Comparison of ENCODE assay signal across 28 cellular contexts in the genomic region with DNA sequence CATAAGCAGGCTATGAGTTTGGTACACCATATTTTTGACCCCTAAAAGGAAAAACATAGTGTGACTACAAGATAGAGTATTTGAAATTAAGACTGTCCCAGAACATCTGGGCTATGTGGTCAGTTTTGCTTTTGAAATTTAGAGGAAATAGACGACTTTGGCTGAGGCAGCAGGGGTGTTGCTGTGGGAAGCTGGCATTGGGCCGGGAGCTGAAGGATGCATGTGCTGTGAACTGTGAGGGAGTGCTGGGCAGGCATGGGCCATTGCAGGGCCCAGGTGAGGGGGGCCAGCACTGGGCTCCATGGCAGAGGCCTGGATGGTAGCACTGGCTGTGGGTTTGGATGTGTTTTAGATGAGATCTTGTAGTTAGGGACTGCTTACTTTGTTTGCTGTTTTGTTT.
A peak's percentile ranks its signal among the peaks of the same experiment; 100 is the strongest.
DNase-seq lines count a peak whose midpoint lies in the region; ATAC-seq, FAIRE-seq and TF ChIP-seq lines count a peak whose summit lies in the region.
"Had no signal": no experiment of that assay in that cellular context is flagged by ENCODE, and none has a peak within 500 bp of the region (broad histone marks: within the 10 kb centered on the region; RNA-seq: fewer than 3 reads in every experiment).

No MANE protein-coding gene starts in this region.

- no peaks in the 10 kb centered on the region for H3K36me3 Mint-ChIP-seq in activated naive CD4-positive, alpha-beta T cell treated with anti-CD3 and anti-CD28 coated beads for 36 hours (ENCODE audit: low read depth)
- no peaks in the 10 kb centered on the region for H3K36me3 Mint-ChIP-seq in natural killer cell
- H3K36me3 Mint-ChIP-seq: activated CD8-positive, alpha-beta memory T cell treated with anti-CD3 and anti-CD28 coated beads, Interleukin-2, amount 10 ng/mL, durations not matched to agents 7 days and 5 days; activated naive CD8-positive, alpha-beta T cell had no signal

- H3K27me3 Mint-ChIP-seq in activated naive CD4-positive, alpha-beta T cell treated with anti-CD3 and anti-CD28 coated beads for 36 hours (ENCODE audit: low read depth): peaks cover 2% of the 10 kb centered on the region
- peaks cover 0 to 2% of the 10 kb centered on the region in 2 donors for H3K27me3 Mint-ChIP-seq in natural killer cell (ENCODE audit: low read depth in 2 of 2)
- H3K27me3 Mint-ChIP-seq: activated CD4-positive, alpha-beta T cell treated with anti-CD3 and anti-CD28 coated beads, Interleukin-2, amount 10 ng/mL, durations not matched to agents 7 days and 5 days had no signal

- H3K36me3 ChIP-seq in left ventricle myocardium inferior: no peaks in the 10 kb centered on the region
- no peaks in the 10 kb centered on the region for H3K36me3 ChIP-seq in kidney (ENCODE audit: control insufficient read depth in 1 of 2, insufficient read depth in 2 of 2, low read length in 2 of 2)
- H3K36me3 ChIP-seq: ascending aorta, BLaER1, esophagus squamous epithelium, heart right ventricle, tibial nerve had no signal

- TF ChIP-seq CTCF in left ventricle myocardium inferior (IDR thresholded peaks at IDR 0.05; ENCODE audit: borderline replicate concordance) (no peak), kidney (IDR thresholded peaks at IDR 0.05; ENCODE audit: borderline replicate concordance, extremely low read depth, insufficient read depth) (no peak), natural killer cell (IDR thresholded peaks at IDR 0.05) (no peak)

- H3K9me3 Mint-ChIP-seq in activated naive CD4-positive, alpha-beta T cell treated with anti-CD3 and anti-CD28 coated beads for 36 hours: no peaks in the 10 kb centered on the region
- H3K9me3 Mint-ChIP-seq in natural killer cell: peaks cover 0 to 2% of the 10 kb centered on the region in 2 donors
- H3K9me3 Mint-ChIP-seq: activated CD4-positive, alpha-beta T cell treated with anti-CD3 and anti-CD28 coated beads, Interleukin-2, amount 10 ng/mL, durations not matched to agents 7 days and 5 days; stimulated activated naive CD8-positive, alpha-beta T cell treated with anti-CD3 and anti-CD28 coated beads, Interleukin-15, Interleukin-2, amounts not matched to agents 100 ng/mL and 50 ng/mL, for 24 hours had no signal

- FAIRE-seq in kidney (lab: Jason Lieb, UNC): no peak
- FAIRE-seq: A204.1, H54 had no signal

- ATAC-seq in Right ventricle myocardium superior (ENCODE audit: poor library complexity) (no peak), GM21423 (IDR thresholded peaks at IDR 0.05; ENCODE audit: unreplicated experiment) (no peak), natural killer cell (no peak)
- ATAC-seq: activated CD8-positive, alpha-beta memory T cell treated with anti-CD3 and anti-CD28 coated beads, Interleukin-2, amount 10 ng/mL, durations not matched to agents 7 days and 5 days; left lobe of liver had no signal

- CTCF ChIA-PET in activated naive CD4-positive, alpha-beta T cell treated with anti-CD3 and anti-CD28 coated beads for 36 hours (lab: Charles Lee): interaction anchor here (0.6 kb wide), 1 partner anchor 141 kb away, joined by 3 read pairs; no protein-coding TSS in a partner anchor

- H3K4me3 Mint-ChIP-seq in activated naive CD4-positive, alpha-beta T cell treated with anti-CD3 and anti-CD28 coated beads for 36 hours: no peak overlapping the region
- H3K4me3 Mint-ChIP-seq in natural killer cell: no peak overlapping the region
- H3K4me3 Mint-ChIP-seq: activated CD4-positive, alpha-beta T cell treated with anti-CD3 and anti-CD28 coated beads, Interleukin-2, amount 10 ng/mL, durations not matched to agents 7 days and 5 days; activated CD8-positive, alpha-beta memory T cell treated with anti-CD3 and anti-CD28 coated beads, Interleukin-2, amount 10 ng/mL, durations not matched to agents 7 days and 5 days; activated naive CD8-positive, alpha-beta T cell; stimulated activated naive CD8-positive, alpha-beta T cell treated with anti-CD3 and anti-CD28 coated beads, Interleukin-15, Interleukin-2, amounts not matched to agents 100 ng/mL and 50 ng/mL, for 24 hours had no signal

- H3K27ac Mint-ChIP-seq in activated naive CD4-positive, alpha-beta T cell treated with anti-CD3 and anti-CD28 coated beads for 36 hours: no peak overlapping the region
- H3K27ac Mint-ChIP-seq in natural killer cell: no peak overlapping the region
- H3K27ac Mint-ChIP-seq: activated CD4-positive, alpha-beta T cell treated with anti-CD3 and anti-CD28 coated beads, Interleukin-2, amount 10 ng/mL, durations not matched to agents 7 days and 5 days; activated CD8-positive, alpha-beta memory T cell treated with anti-CD3 and anti-CD28 coated beads, Interleukin-2, amount 10 ng/mL, durations not matched to agents 7 days and 5 days; activated naive CD8-positive, alpha-beta T cell; stimulated activated naive CD8-positive, alpha-beta T cell treated with anti-CD3 and anti-CD28 coated beads, Interleukin-15, Interleukin-2, amounts not matched to agents 100 ng/mL and 50 ng/mL, for 24 hours had no signal

- H3K4me1 ChIP-seq in left ventricle myocardium inferior (no peaks in the 10 kb centered on the region), kidney (ENCODE audit: control insufficient read depth in 1 of 2, insufficient read depth in 1 of 2, low read depth in 1 of 2, low read length in 2 of 2) (no peaks in the 10 kb centered on the region)
- H3K4me1 ChIP-seq: ascending aorta, esophagus squamous epithelium, heart right ventricle had no signal

- H3K9ac ChIP-seq in kidney (ENCODE audit: low read length in 2 of 2): no peak overlapping the region
- H3K9ac ChIP-seq: BLaER1 had no signal

- H3K4me3 ChIP-seq in left ventricle myocardium inferior: no peak overlapping the region
- H3K4me3 ChIP-seq in kidney (ENCODE audit: low read length in 2 of 2): no peak overlapping the region
- H3K4me3 ChIP-seq: ascending aorta, BLaER1, esophagus squamous epithelium, heart right ventricle, tibial nerve had no signal

- no peaks in the 10 kb centered on the region for H3K4me1 Mint-ChIP-seq in activated naive CD4-positive, alpha-beta T cell treated with anti-CD3 and anti-CD28 coated beads for 36 hours (ENCODE audit: low read depth)
- no peaks in the 10 kb centered on the region for H3K4me1 Mint-ChIP-seq in natural killer cell
- H3K4me1 Mint-ChIP-seq: activated CD4-positive, alpha-beta T cell treated with anti-CD3 and anti-CD28 coated beads, Interleukin-2, amount 10 ng/mL, durations not matched to agents 7 days and 5 days had no signal

- H3K9me3 ChIP-seq in left ventricle myocardium inferior (replicated peaks) (no peaks in the 10 kb centered on the region), kidney (ENCODE audit: control insufficient read depth in 1 of 2, low read length in 2 of 2) (no peaks in the 10 kb centered on the region)
- H3K9me3 ChIP-seq: ascending aorta, BLaER1, Caco-2, esophagus squamous epithelium, tibial nerve had no signal

- H3K27ac ChIP-seq in left ventricle myocardium inferior (replicated peaks) (no peak overlapping the region), kidney (ENCODE audit: low read depth in 2 of 2, low read length in 2 of 2) (no peak overlapping the region)
- H3K27ac ChIP-seq: ascending aorta, BLaER1, esophagus squamous epithelium, heart right ventricle, tibial nerve had no signal

- DNase-seq in Right ventricle myocardium superior (peak; percentile 54), left ventricle myocardium inferior (no peak), cerebellum (ENCODE audit: low spot score) (peak; percentile 42), kidney (peak; percentile 70), natural killer cell (no peak), medulla oblongata (ENCODE audit: extremely low spot score) (no peak)
- no peak for DNase-seq in activated naive CD4-positive, alpha-beta T cell treated with anti-CD3 and anti-CD28 coated beads for 36 hours
- DNase-seq: activated CD4-positive, alpha-beta T cell treated with anti-CD3 and anti-CD28 coated beads, Interleukin-2, amount 10 ng/mL, durations not matched to agents 7 days and 5 days; activated CD8-positive, alpha-beta memory T cell treated with anti-CD3 and anti-CD28 coated beads, Interleukin-2, amount 10 ng/mL, durations not matched to agents 7 days and 5 days; Caco-2; effector CD8-positive, alpha-beta T cell; esophagus squamous epithelium; heart right ventricle; NCI-H1092; NCI-H2029 treated with DMSO at 0.1 percent for 48 hours; NCI-H226; NCI-H774; stimulated activated CD4-positive, alpha-beta T cell treated with anti-CD3 and anti-CD28 coated beads, Interleukin-4, amount 100 ng/mL, for 1 hour; T-helper 1 cell had no signal

- H3K27me3 ChIP-seq in left ventricle myocardium inferior (ENCODE audit: low read depth): no peaks in the 10 kb centered on the region
- H3K27me3 ChIP-seq: ascending aorta, BLaER1, esophagus squamous epithelium, tibial nerve had no signal

- intact Hi-C loops in Right ventricle myocardium superior (cut with DNase I): no loop called here
- intact Hi-C loops in left ventricle myocardium inferior (cut with micrococcal nuclease): no loop called here
- intact Hi-C loops in kidney (cut with DNase I): no loop called here
- intact Hi-C loops in activated naive CD4-positive, alpha-beta T cell treated with anti-CD3 and anti-CD28 coated beads for 36 hours (cut with micrococcal nuclease): no loop called here
- intact Hi-C loops in natural killer cell (cut with micrococcal nuclease): no loop called here

Comparison
In these comparisons a context has a peak if more than half of its experiments do, and no peak if none do; other contexts are left out.
1. DNase-seq: peak in Right ventricle myocardium superior (single experiment), cerebellum (single experiment) and kidney (single experiment); none in left ventricle myocardium inferior (single experiment), activated naive CD4-positive, alpha-beta T cell treated with anti-CD3 and anti-CD28 coated beads for 36 hours (single experiment), natural killer cell (single experiment) and medulla oblongata (single experiment).